In the genomic region with DNA sequence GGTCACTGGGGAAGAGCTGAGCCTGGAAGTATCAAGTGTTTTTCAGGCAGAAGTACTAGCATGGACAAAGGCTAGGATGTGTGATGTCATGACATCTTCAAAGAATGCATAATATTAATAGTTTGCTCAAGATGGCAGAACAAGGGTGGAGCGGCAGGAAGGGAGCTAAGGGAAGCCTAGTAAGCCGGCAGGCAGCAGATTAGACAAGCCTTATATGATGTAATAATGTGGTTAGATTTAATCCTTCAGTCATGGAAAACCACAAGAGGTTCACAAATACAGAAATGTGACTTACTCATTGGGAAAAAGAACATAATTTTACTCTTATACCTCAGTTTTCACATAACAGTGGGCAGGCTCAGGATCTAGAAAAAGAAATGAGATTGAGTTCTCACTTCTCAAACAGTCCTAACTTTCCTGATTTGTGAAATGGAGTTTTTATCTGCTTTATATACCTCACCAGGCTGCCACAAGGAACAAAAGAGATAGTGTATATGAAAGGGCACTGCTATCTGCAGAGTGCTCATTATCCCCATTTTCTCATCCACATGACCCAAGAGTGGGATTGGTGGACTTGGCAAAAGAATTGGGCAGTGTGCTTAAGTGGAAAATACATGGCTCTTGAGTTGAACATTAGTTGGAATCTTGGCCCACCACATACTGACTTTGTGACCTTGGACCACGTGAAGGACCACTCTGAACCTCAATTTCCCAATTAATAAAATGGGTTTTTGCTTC, we compare ENCODE assay signal across 20 cellular contexts.
A peak's percentile ranks its signal among the peaks of the same experiment; 100 is the strongest.
DNase-seq lines count a peak whose midpoint lies in the region; TF ChIP-seq lines count a peak whose summit lies in the region.
"Had no signal": no experiment of that assay in that cellular context is flagged by ENCODE, and none has a peak within 500 bp of the region (broad histone marks: within the 10 kb centered on the region; RNA-seq: fewer than 3 reads in every experiment).

No MANE protein-coding gene starts in this region.

- H3K36me3 Mint-ChIP-seq in chondrocyte (ENCODE audit: low read depth): no peaks in the 10 kb centered on the region
- H3K36me3 Mint-ChIP-seq: IgD-negative memory B cell; memory B cell; natural killer cell treated with Interleukin-12 subunit alpha and Interleukin-12 subunit beta and Interleukin-15 and Interleukin-18, amount 100 ng/mL, for 72 hours; WTC11 had no signal

- no peaks in the 10 kb centered on the region for H3K36me3 ChIP-seq in fibroblast of lung (ENCODE audit: control insufficient read depth, insufficient read depth, low read length)
- H3K36me3 ChIP-seq: heart right ventricle, spleen had no signal

- peaks cover 7% of the 10 kb centered on the region for H3K27me3 Mint-ChIP-seq in chondrocyte (ENCODE audit: low read depth)
- H3K27me3 Mint-ChIP-seq: natural killer cell treated with Interleukin-12 subunit alpha and Interleukin-12 subunit beta and Interleukin-15 and Interleukin-18, amount 100 ng/mL, for 72 hours had no signal

- H3K4me2 ChIP-seq in fibroblast of lung (ENCODE audit: extremely low read depth, insufficient read depth, low read length): no peak overlapping the region

- H3K27ac Mint-ChIP-seq in chondrocyte (ENCODE audit: unreplicated experiment): no peak overlapping the region
- H3K27ac Mint-ChIP-seq: IgD-negative memory B cell; memory B cell; natural killer cell treated with Interleukin-12 subunit alpha and Interleukin-12 subunit beta and Interleukin-15 and Interleukin-18, amount 100 ng/mL, for 72 hours; WTC11 had no signal

- H3K4me1 ChIP-seq in fibroblast of lung (ENCODE audit: control insufficient read depth, extremely low read depth, insufficient read depth, low read length): peaks cover 3% of the 10 kb centered on the region
- H3K4me1 ChIP-seq: heart right ventricle, spleen had no signal

- H4K20me1 ChIP-seq in fibroblast of lung (ENCODE audit: control insufficient read depth, extremely low read depth, insufficient read depth, low read length): no peaks in the 10 kb centered on the region

- H3K9me3 ChIP-seq in fibroblast of lung (ENCODE audit: control insufficient read depth, insufficient read depth, low read depth, low read length): no peaks in the 10 kb centered on the region
- H3K9me3 ChIP-seq: heart right ventricle, spleen had no signal

- no peak for TF ChIP-seq CTCF in fibroblast of lung (conservative IDR thresholded peaks at IDR 0.05 in 1 of 2, IDR thresholded peaks at IDR 0.05 in 1 of 2; ENCODE audit: low read depth in 1 of 2, low read length in 2 of 2)
- TF ChIP-seq CTCF in chondrocyte (IDR thresholded peaks at IDR 0.05): no peak

- H3K9ac ChIP-seq in fibroblast of lung (ENCODE audit: insufficient read depth, low read length): no peak overlapping the region

- no peaks in the 10 kb centered on the region for H3K4me1 Mint-ChIP-seq in chondrocyte (ENCODE audit: low read depth)
- H3K4me1 Mint-ChIP-seq: IgD-negative memory B cell, memory B cell, WTC11 had no signal

- no peaks in the 10 kb centered on the region for H3K9me3 Mint-ChIP-seq in chondrocyte (ENCODE audit: low read depth)
- H3K9me3 Mint-ChIP-seq: IgD-negative memory B cell, memory B cell, WTC11 had no signal

- no peaks in the 10 kb centered on the region for H3K27me3 ChIP-seq in fibroblast of lung (ENCODE audit: control insufficient read depth, insufficient read depth, low read length)

- DNase-seq in AG08396 (ENCODE audit: low spot score): peak; percentile 17
- DNase-seq in H4 (ENCODE audit: low spot score): peak; percentile 62
- peak; percentile 12 for DNase-seq in SW480 (ENCODE audit: low spot score)
- peak; percentile 51 to 91 for DNase-seq in fibroblast of lung (ENCODE audit: low read depth in 2 of 2)
- DNase-seq in chondrocyte (ENCODE audit: low spot score): no peak
- DNase-seq in NCI-H2029 treated with DMSO at 0.1 percent for 48 hours (lab: John Stamatoyannopoulos, UW): no peak
- no peak for DNase-seq in SHP77 treated with DMSO at 0.1 percent for 48 hours (lab: John Stamatoyannopoulos, UW)
- no peak for DNase-seq in NCI-H345 (lab: John Stamatoyannopoulos, UW)
- DNase-seq: activated CD8-positive, alpha-beta memory T cell treated with anti-CD3 and anti-CD28 coated beads for 24 hours; heart right ventricle; kidney; NCI-H1105; NCI-H774; posterior cingulate gyrus; spleen had no signal

- no peak overlapping the region for H3K4me3 Mint-ChIP-seq in chondrocyte (ENCODE audit: unreplicated experiment)
- H3K4me3 Mint-ChIP-seq: IgD-negative memory B cell; memory B cell; natural killer cell treated with Interleukin-12 subunit alpha and Interleukin-12 subunit beta and Interleukin-15 and Interleukin-18, amount 100 ng/mL, for 72 hours; WTC11 had no signal

- no peaks in the 10 kb centered on the region for H3K79me2 ChIP-seq in fibroblast of lung (ENCODE audit: control insufficient read depth, insufficient read depth, low read length)

- H3K27ac ChIP-seq in fibroblast of lung (ENCODE audit: insufficient read depth, low read length): no peak overlapping the region
- H3K27ac ChIP-seq: heart right ventricle, spleen had no signal

- H3K4me3 ChIP-seq in fibroblast of lung (replicated peaks in 1 of 4; ENCODE audit: control extremely low read depth in 1 of 4, insufficient read depth in 1 of 4, low read depth in 3 of 4, low read length in 4 of 4): no peak overlapping the region
- H3K4me3 ChIP-seq: GM12878, heart right ventricle, spleen had no signal

- H2AFZ ChIP-seq in fibroblast of lung (ENCODE audit: low read length): no peak overlapping the region

Comparison
In these comparisons a context has a peak if more than half of its experiments do, and no peak if none do; other contexts are left out.
1. DNase-seq: peak in AG08396 (single experiment), H4 (single experiment), SW480 (single experiment) and fibroblast of lung (2 of 2); none in chondrocyte (single experiment), NCI-H2029 treated with DMSO at 0.1 percent for 48 hours (single experiment), SHP77 treated with DMSO at 0.1 percent for 48 hours (single experiment) and NCI-H345 (single experiment).